In genomic region chr16:2560798-2561133, GRCh38 we compare ENCODE assay signal across 8 cellular contexts. TPM values are rescaled to one million over a fixed set of nuclear protein-coding genes. Genes with fewer than 3 reads are reported as not detected.
DNase-seq lines count a peak whose midpoint lies in the region; ATAC-seq, FAIRE-seq and TF ChIP-seq lines count a peak whose summit lies in the region.
"Not testable (repeated sequence)": the region's sequence is repeated elsewhere in the genome, so short reads cannot be mapped to it uniquely, and the experiment has no call there.

No MANE protein-coding gene starts in this region.

- peak; percentile 86 for FAIRE-seq in GM19239 (lab: Jason Lieb, UNC)

- not testable (repeated sequence) for H3K4me3 ChIP-seq in fibroblast of lung (replicated peaks in 1 of 4; ENCODE audit: control extremely low read depth in 1 of 4, insufficient read depth in 1 of 4, low read depth in 3 of 4, low read length in 4 of 4)

- H3K79me2 ChIP-seq in fibroblast of lung (ENCODE audit: control insufficient read depth, insufficient read depth, low read length), result not testable (repeated sequence)

- not testable (repeated sequence) for H4K20me1 ChIP-seq in fibroblast of lung (ENCODE audit: control insufficient read depth, extremely low read depth, insufficient read depth, low read length)

- not testable (repeated sequence) for H3K4me2 ChIP-seq in fibroblast of lung (ENCODE audit: extremely low read depth, insufficient read depth, low read length)

- not testable (repeated sequence) for H3K27me3 Mint-ChIP-seq in naive B cell

- not testable (repeated sequence) for H3K9me3 Mint-ChIP-seq in naive B cell

- H2AFZ ChIP-seq in fibroblast of lung (ENCODE audit: low read length), result not testable (repeated sequence)

- H3K9ac ChIP-seq in fibroblast of lung (ENCODE audit: insufficient read depth, low read length), result not testable (repeated sequence)

- ATAC-seq in HG03135 (IDR thresholded peaks at IDR 0.05; ENCODE audit: unreplicated experiment), result peak; percentile 53
- ATAC-seq in naive B cell (ENCODE audit: low read depth in 2 of 2), result peak; percentile 75 to 77

- H3K27me3 ChIP-seq in fibroblast of lung (ENCODE audit: control insufficient read depth, insufficient read depth, low read length), result not testable (repeated sequence)

- not testable (repeated sequence) for H3K4me1 ChIP-seq in fibroblast of lung (ENCODE audit: control insufficient read depth, extremely low read depth, insufficient read depth, low read length)

- not testable (repeated sequence) for DNase-seq in AG09319 (ENCODE audit: extremely low read depth, low read depth); GM19239 (ENCODE audit: insufficient read length, low spot score); fibroblast of lung (ENCODE audit: low read depth in 2 of 2)
- DNase-seq in activated CD4-positive, CD25-positive, alpha-beta regulatory T cell treated with anti-CD3 and anti-CD28 coated beads, Interleukin-2, amount 50 U/mL, for 16 hours (ENCODE audit: low read depth, low spot score), result peak; percentile 16
- peak; percentile 39 for DNase-seq in activated gamma-delta T cell treated with anti-CD3 and anti-CD28 coated beads, Interleukin-2, amount 50 U/mL, for 16 hours (ENCODE audit: low read depth)
- peak; percentile 68 for DNase-seq in naive B cell
- peak; percentile 55 to 59 for DNase-seq in stimulated activated CD4-positive, alpha-beta T cell treated with anti-CD3 and anti-CD28 coated beads, Interleukin-4, amount 100 ng/mL, for 4 hours

- not testable (repeated sequence) for H3K9me3 ChIP-seq in fibroblast of lung (ENCODE audit: control insufficient read depth, insufficient read depth, low read depth, low read length)

- H3K27ac Mint-ChIP-seq in naive B cell, result not testable (repeated sequence)

- H3K4me1 Mint-ChIP-seq in naive B cell, result not testable (repeated sequence)

- not testable (repeated sequence) for H3K27ac ChIP-seq in fibroblast of lung (ENCODE audit: insufficient read depth, low read length)

- TF ChIP-seq CTCF in AG09319 (IDR thresholded peaks at IDR 0.05; ENCODE audit: low read depth, low read length) (peak; percentile 18), fibroblast of lung (conservative IDR thresholded peaks at IDR 0.05 in 1 of 2, IDR thresholded peaks at IDR 0.05 in 1 of 2; ENCODE audit: low read depth in 1 of 2, low read length in 2 of 2) (peak; percentile 18 to 33)

- not testable (repeated sequence) for H3K4me3 Mint-ChIP-seq in naive B cell

- H3K36me3 Mint-ChIP-seq in naive B cell, result not testable (repeated sequence)

- H3K36me3 ChIP-seq in fibroblast of lung (ENCODE audit: control insufficient read depth, insufficient read depth, low read length), result not testable (repeated sequence)

RNA-seq across cellular contexts. Expression of gene PDPK1, which starts 22.9 kb away (rescaled TPM):
- 17.7 and 25.9 TPM in 2 replicates for total RNA-seq in fibroblast of lung
- polyA plus RNA-seq in fibroblast of lung (30.7 and 32.1 TPM in 2 replicates), naive B cell (ENCODE audit: low read depth in 6 of 6) (10 to 100 TPM; 16.7 to 44.8 (median 38.9) TPM)
- polyA plus RNA-seq in fibroblast of lung (2012), result 14.9 and 15.9 TPM in 2 replicates
- polyA minus RNA-seq in fibroblast of lung (ENCODE audit: low replicate concordance), result 22.7 and 30.4 TPM in 2 replicates

RNA-seq across cellular contexts. Expression of gene CEMP1, which starts 29.6 kb away (rescaled TPM):
- not detected in 2 replicates for total RNA-seq in fibroblast of lung
- polyA plus RNA-seq in fibroblast of lung, result not detected in 2 replicates
- polyA plus RNA-seq in fibroblast of lung (2012), result 1.8 and 2.1 TPM in 2 replicates
- polyA minus RNA-seq in fibroblast of lung (ENCODE audit: low replicate concordance), result not detected in 2 replicates
- polyA plus RNA-seq in naive B cell (ENCODE audit: low read depth in 6 of 6), result 1 to 10 TPM; 2.4 to 5.7 (median 3.5) TPM

RNA-seq across cellular contexts. Expression of gene AMDHD2, which starts 40.6 kb away (rescaled TPM):
- 37.2 and 39.0 TPM in 2 replicates for total RNA-seq in fibroblast of lung
- polyA plus RNA-seq in fibroblast of lung, result 10.8 and 12.6 TPM in 2 replicates
- 12.9 and 20.5 TPM in 2 replicates for polyA plus RNA-seq in fibroblast of lung (2012)
- 13.3 and 19.2 TPM in 2 replicates for polyA minus RNA-seq in fibroblast of lung (ENCODE audit: low replicate concordance)
- 10 to 100 TPM; 17.6 to 24.0 (median 20.5) TPM for polyA plus RNA-seq in naive B cell (ENCODE audit: low read depth in 6 of 6)

RNA-seq across cellular contexts. Expression of gene ATP6V0C, which starts 47.0 kb away (rescaled TPM):
- total RNA-seq in fibroblast of lung, result 5.1 and 11.2 TPM in 2 replicates
- polyA plus RNA-seq in fibroblast of lung (43.0 and 53.9 TPM in 2 replicates), naive B cell (ENCODE audit: low read depth in 6 of 6) (100 to 1,000 TPM in 3 of 6 donors, 10 to 100 TPM in 3; 75.4 to 114 (median 98.1) TPM)
- polyA plus RNA-seq in fibroblast of lung (2012), result 209 and 298 TPM in 2 replicates
- polyA minus RNA-seq in fibroblast of lung (ENCODE audit: low replicate concordance), result 97.9 and 117 TPM in 2 replicates
